ENCODE assay signal across 1 cellular context in the genomic region with DNA sequence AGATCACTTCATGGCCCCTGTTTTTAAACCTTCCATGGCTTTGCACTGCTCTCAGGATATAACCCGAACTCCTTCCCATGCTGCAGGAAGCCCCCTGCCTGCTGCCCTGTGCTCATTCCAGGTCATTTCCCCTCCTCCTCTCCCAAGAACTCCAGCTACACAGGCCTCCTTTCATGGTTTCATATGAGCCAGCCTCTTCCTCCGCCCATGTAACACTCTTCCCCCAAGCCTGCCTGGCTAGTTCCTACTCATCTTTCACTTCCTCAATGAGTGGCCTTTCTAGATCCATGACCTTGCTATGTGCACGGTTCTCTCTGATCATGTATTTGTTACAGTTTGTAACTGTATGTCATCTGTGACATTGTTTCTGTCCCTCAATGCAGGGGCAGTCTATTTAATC.
TF ChIP-seq lines count a peak whose summit lies in the region.

No MANE protein-coding gene starts in this region.

TF ChIP-seq in HepG2, 621 proteins besides CTCF, POLR2A, EP300 and RAD21:
- TF ChIP-seq KLF12 (CRISPR knock-in tag; IDR thresholded peaks at IDR 0.05; ENCODE audit: borderline replicate concordance), result no peak
- TF ChIP-seq, protein P1, sequence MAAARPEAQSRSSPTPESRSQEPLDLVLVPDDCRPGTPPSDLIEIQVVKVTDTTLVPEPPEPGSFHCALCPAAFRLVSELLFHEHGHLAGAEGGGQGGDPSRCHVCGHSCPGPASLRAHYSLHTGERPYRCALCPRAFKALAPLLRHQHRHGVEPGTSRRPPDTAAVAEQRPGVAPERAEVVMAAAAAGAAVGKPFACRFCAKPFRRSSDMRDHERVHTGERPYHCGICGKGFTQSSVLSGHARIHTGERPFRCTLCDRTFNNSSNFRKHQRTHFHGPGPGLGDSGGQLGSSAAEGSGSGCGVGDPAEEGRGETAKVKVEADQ (CRISPR knock-in tag; IDR thresholded peaks at IDR 0.05; ENCODE audit: borderline replicate concordance), result no peak
